Comparison of ENCODE assay signal across 36 cellular contexts in the genomic region with DNA sequence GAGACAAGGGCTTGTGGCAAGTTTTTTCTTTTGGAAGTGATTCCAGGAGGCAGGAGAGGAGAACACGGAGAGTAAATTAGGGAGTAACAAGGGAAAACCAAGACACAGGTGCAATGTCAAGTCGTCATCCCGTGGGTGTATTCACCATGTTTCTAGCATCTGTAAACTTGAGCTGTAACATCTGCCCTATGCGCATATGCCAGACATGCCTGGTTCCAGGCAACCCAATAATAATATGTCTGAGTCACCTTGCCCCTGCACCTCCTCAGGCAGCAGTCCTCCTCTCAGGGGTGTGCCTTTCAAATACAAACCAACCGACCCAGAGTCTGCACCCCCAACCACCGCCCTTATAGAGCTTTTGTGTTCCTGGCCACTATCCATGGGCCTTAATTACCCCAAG.
"Had no signal": no experiment of that assay in that cellular context is flagged by ENCODE, and none has a peak within 500 bp of the region (broad histone marks: within the 10 kb centered on the region; RNA-seq: fewer than 3 reads in every experiment).

No MANE protein-coding gene starts in this region.

- H3K4me3 Mint-ChIP-seq: activated B cell treated with CpG ODN at 0.5 μM for 24 hours; activated CD4-positive, alpha-beta memory T cell treated with anti-CD3 and anti-CD28 coated beads for 36 hours; activated CD4-positive, alpha-beta T cell treated with anti-CD3 and anti-CD28 coated beads, Interleukin-2, amount 10 ng/mL, durations not matched to agents 24 days and 14 days; activated CD8-positive, alpha-beta T cell treated with anti-CD3 and anti-CD28 coated beads for 36 hours; activated naive CD4-positive, alpha-beta T cell treated with anti-CD3 and anti-CD28 coated beads for 36 hours; activated naive CD8-positive, alpha-beta T cell treated with anti-CD3 and anti-CD28 coated beads for 36 hours; activated T-cell treated with anti-CD3 and anti-CD28 coated beads, Interleukin-2, amount 50 U/mL, for 4 hours; activated T-cell treated with anti-CD3 and anti-CD28 coated beads, Interleukin-2, amount 50 U/mL, for 72 hours; activated T-helper 1 cell treated with anti-CD3 and anti-CD28 coated beads, Interleukin-12 subunit alpha, Interleukin-12 subunit beta, Interleukin-2, Interleukin-4 antibody, amounts not matched to agents 30 ng/mL and 10 ng/mL and 1 ng/mL, durations not matched to agents 14 hours and 24 hours and 36 hours; activated T-helper 17 cell treated with anti-CD3 and anti-CD28 coated beads, Interleukin-2, amount 50 U/mL, for 72 hours; T-helper 2 cell treated with Interferon-gamma antibody and Interleukin-4, amounts not matched to agents 5 μg/mL and 100 μg/mL, for 36 hours had no signal

- H3K4me1 Mint-ChIP-seq: activated B cell treated with CpG ODN at 0.5 μM for 24 hours; activated CD4-positive, alpha-beta T cell treated with anti-CD3 and anti-CD28 coated beads, Interleukin-2, amount 10 ng/mL, durations not matched to agents 24 days and 14 days; activated naive CD8-positive, alpha-beta T cell treated with anti-CD3 and anti-CD28 coated beads for 36 hours; activated T-helper 17 cell treated with anti-CD3 and anti-CD28 coated beads, Interleukin-2, amount 50 U/mL, for 72 hours had no signal

- ATAC-seq: activated CD8-positive, alpha-beta T cell treated with anti-CD3 and anti-CD28 coated beads for 36 hours; activated naive CD4-positive, alpha-beta T cell treated with anti-CD3 and anti-CD28 coated beads, Interleukin-2, amount 50 U/mL, for 72 hours; activated T-cell treated with anti-CD3 and anti-CD28 coated beads, Interleukin-2, amount 50 U/mL, for 4 hours; activated T-cell treated with anti-CD3 and anti-CD28 coated beads, Interleukin-2, amount 50 U/mL, for 72 hours; activated T-helper 17 cell treated with anti-CD3 and anti-CD28 coated beads, Interleukin-2, amount 50 U/mL, for 72 hours; body of pancreas had no signal

- H3K36me3 ChIP-seq: adrenal gland, brain microvascular endothelial cell, breast epithelium had no signal

- H3K27ac ChIP-seq: adrenal gland, body of pancreas, brain microvascular endothelial cell, breast epithelium, VCaP had no signal

- H3K9me3 Mint-ChIP-seq: activated B cell treated with CpG ODN at 0.5 μM for 24 hours; activated CD4-positive, alpha-beta memory T cell treated with anti-CD3 and anti-CD28 coated beads for 36 hours; activated CD4-positive, alpha-beta T cell treated with anti-CD3 and anti-CD28 coated beads, Interleukin-2, amount 10 ng/mL, durations not matched to agents 24 days and 14 days; activated naive CD8-positive, alpha-beta T cell treated with anti-CD3 and anti-CD28 coated beads for 36 hours; activated T-cell treated with anti-CD3 and anti-CD28 coated beads, Interleukin-2, amount 50 U/mL, for 4 hours; activated T-cell treated with anti-CD3 and anti-CD28 coated beads, Interleukin-2, amount 50 U/mL, for 72 hours; activated T-helper 1 cell treated with anti-CD3 and anti-CD28 coated beads, Interleukin-12 subunit alpha, Interleukin-12 subunit beta, Interleukin-2, Interleukin-4 antibody, amounts not matched to agents 30 ng/mL and 10 ng/mL and 1 ng/mL, durations not matched to agents 14 hours and 24 hours and 36 hours; T-helper 2 cell treated with Interferon-gamma antibody and Interleukin-4, amounts not matched to agents 5 μg/mL and 100 μg/mL, for 36 hours had no signal

- DNase-seq: activated B cell treated with CpG ODN at 0.5 μM for 24 hours; activated CD4-positive, alpha-beta memory T cell treated with anti-CD3 and anti-CD28 coated beads for 36 hours; activated CD4-positive, alpha-beta T cell treated with anti-CD3 and anti-CD28 coated beads for 4 hours; activated CD4-positive, alpha-beta T cell treated with anti-CD3 and anti-CD28 coated beads, Interleukin-2, amount 10 ng/mL, durations not matched to agents 24 days and 14 days; activated CD4-positive, alpha-beta T cell treated with anti-CD3 and anti-CD28 coated beads, Interleukin-2, amount 50 U/mL, for 1 hour; activated CD4-positive, alpha-beta T cell treated with anti-CD3 and anti-CD28 coated beads, Interleukin-2, amount 50 U/mL, for 4 hours; activated CD4-positive, CD25-positive, alpha-beta regulatory T cell treated with anti-CD3 and anti-CD28 coated beads, Interleukin-2, amount 50 U/mL, for 72 hours; activated CD8-positive, alpha-beta memory T cell treated with anti-CD3 and anti-CD28 coated beads, Interleukin-2, amount 50 U/mL, for 4 hours; activated CD8-positive, alpha-beta T cell treated with anti-CD3 and anti-CD28 coated beads for 36 hours; activated effector memory CD4-positive, alpha-beta T cell treated with anti-CD3 and anti-CD28 coated beads, Interleukin-2, amount 50 U/mL, for 16 hours; activated gamma-delta T cell treated with Interleukin-2 at 50 U/mL for 16 hours; activated naive CD4-positive, alpha-beta T cell; activated naive CD4-positive, alpha-beta T cell treated with anti-CD3 and anti-CD28 coated beads for 36 hours; activated naive CD4-positive, alpha-beta T cell treated with anti-CD3 and anti-CD28 coated beads, Interleukin-2, amount 50 U/mL, for 16 hours; activated naive CD8-positive, alpha-beta T cell treated with anti-CD3 and anti-CD28 coated beads for 36 hours; activated T-cell treated with anti-CD3 and anti-CD28 coated beads for 4 hours; activated T-cell treated with anti-CD3 and anti-CD28 coated beads, Interleukin-2, amount 50 U/mL, for 1 hour; activated T-cell treated with anti-CD3 and anti-CD28 coated beads, Interleukin-2, amount 50 U/mL, for 4 hours; activated T-cell treated with anti-CD3 and anti-CD28 coated beads, Interleukin-2, amount 50 U/mL, for 72 hours; adrenal gland; amniotic stem cell; aorta; body of pancreas; brain microvascular endothelial cell; central memory CD4-positive, alpha-beta T cell; T-helper 2 cell; T-helper 9 cell had no signal

- H3K27me3 Mint-ChIP-seq: activated B cell treated with CpG ODN at 0.5 μM for 24 hours; activated CD4-positive, alpha-beta memory T cell treated with anti-CD3 and anti-CD28 coated beads for 36 hours; activated CD4-positive, alpha-beta T cell treated with anti-CD3 and anti-CD28 coated beads, Interleukin-2, amount 10 ng/mL, durations not matched to agents 24 days and 14 days; activated CD8-positive, alpha-beta T cell treated with anti-CD3 and anti-CD28 coated beads for 36 hours; activated T-helper 17 cell treated with anti-CD3 and anti-CD28 coated beads, Interleukin-2, amount 50 U/mL, for 72 hours had no signal

- H3K27ac Mint-ChIP-seq: activated B cell treated with CpG ODN at 0.5 μM for 24 hours; activated CD4-positive, alpha-beta memory T cell treated with anti-CD3 and anti-CD28 coated beads for 36 hours; activated CD4-positive, alpha-beta T cell treated with anti-CD3 and anti-CD28 coated beads, Interleukin-2, amount 10 ng/mL, durations not matched to agents 24 days and 14 days; activated CD8-positive, alpha-beta T cell treated with anti-CD3 and anti-CD28 coated beads for 36 hours; activated naive CD4-positive, alpha-beta T cell treated with anti-CD3 and anti-CD28 coated beads for 36 hours; activated naive CD4-positive, alpha-beta T cell treated with anti-CD3 and anti-CD28 coated beads, Interleukin-2, amount 50 U/mL, for 72 hours; activated naive CD8-positive, alpha-beta T cell treated with anti-CD3 and anti-CD28 coated beads for 36 hours; activated T-cell treated with anti-CD3 and anti-CD28 coated beads, Interleukin-2, amount 50 U/mL, for 72 hours; activated T-helper 1 cell treated with anti-CD3 and anti-CD28 coated beads, Interleukin-12 subunit alpha, Interleukin-12 subunit beta, Interleukin-2, Interleukin-4 antibody, amounts not matched to agents 30 ng/mL and 10 ng/mL and 1 ng/mL, durations not matched to agents 14 hours and 24 hours and 36 hours; activated T-helper 17 cell treated with anti-CD3 and anti-CD28 coated beads, Interleukin-2, amount 50 U/mL, for 72 hours; T-helper 2 cell treated with Interferon-gamma antibody and Interleukin-4, amounts not matched to agents 5 μg/mL and 100 μg/mL, for 36 hours had no signal

- H3K27me3 ChIP-seq: adrenal gland, body of pancreas, brain microvascular endothelial cell, breast epithelium had no signal

- FAIRE-seq: astrocyte, colon, TTC549 had no signal

- H3K4me3 ChIP-seq: adrenal gland, body of pancreas, breast epithelium had no signal

- H3K4me1 ChIP-seq: adrenal gland, body of pancreas, breast epithelium had no signal

- H3K9me3 ChIP-seq: adrenal gland, body of pancreas, breast epithelium had no signal

- H3K36me3 Mint-ChIP-seq: activated CD4-positive, alpha-beta memory T cell treated with anti-CD3 and anti-CD28 coated beads for 36 hours; activated naive CD4-positive, alpha-beta T cell treated with anti-CD3 and anti-CD28 coated beads, Interleukin-2, amount 50 U/mL, for 72 hours; activated naive CD8-positive, alpha-beta T cell treated with anti-CD3 and anti-CD28 coated beads for 36 hours had no signal
